ENCODE assay signal across 15 cellular contexts in genomic region chr13:31394491-31394890, GRCh38.
"Had no signal": no experiment of that assay in that cellular context is flagged by ENCODE, and none has a peak within 500 bp of the region (broad histone marks: within the 10 kb centered on the region; RNA-seq: fewer than 3 reads in every experiment).

No MANE protein-coding gene starts in this region.

- H3K4me1 ChIP-seq: esophagus squamous epithelium, heart right ventricle, left lung, transverse colon had no signal

- H3K4me1 Mint-ChIP-seq: memory B cell; nephron; stimulated activated naive B cell treated with anti-CD40 and anti-IgM and Interleukin-4, amounts not matched to agents 10 μg/mL and 1 μg/mL and 100 μg/mL, for 72 hours had no signal

- DNase-seq: activated CD4-positive, alpha-beta T cell treated with anti-CD3 and anti-CD28 coated beads, Interleukin-2, amount 50 U/mL, for 1 hour; activated effector memory CD4-positive, alpha-beta T cell treated with anti-CD3 and anti-CD28 coated beads, Interleukin-2, amount 50 U/mL, for 16 hours; activated T-cell treated with anti-CD3 and anti-CD28 coated beads, Interleukin-2, amount 50 U/mL, for 1 hour; esophagus squamous epithelium; foreskin melanocyte; heart right ventricle; left lung; occipital lobe; right cardiac atrium; stimulated activated naive B cell treated with anti-CD40 and anti-IgM and Interleukin-4, amounts not matched to agents 10 μg/mL and 1 μg/mL and 100 μg/mL, for 72 hours; transverse colon had no signal

- H3K27ac Mint-ChIP-seq: activated naive CD8-positive, alpha-beta T cell; memory B cell; nephron; progenitor cell of endocrine pancreas; stimulated activated naive B cell treated with anti-CD40 and anti-IgM and Interleukin-4, amounts not matched to agents 10 μg/mL and 1 μg/mL and 100 μg/mL, for 72 hours had no signal

- ATAC-seq: heart right ventricle; left lung; right cardiac atrium; stimulated activated naive B cell treated with anti-CD40 and anti-IgM and Interleukin-4, amounts not matched to agents 10 μg/mL and 1 μg/mL and 100 μg/mL, for 72 hours had no signal

- H3K27me3 ChIP-seq: esophagus squamous epithelium, heart right ventricle, left lung, transverse colon had no signal

- H3K36me3 Mint-ChIP-seq: memory B cell; stimulated activated naive B cell treated with anti-CD40 and anti-IgM and Interleukin-4, amounts not matched to agents 10 μg/mL and 1 μg/mL and 100 μg/mL, for 72 hours had no signal

- H3K4me3 ChIP-seq: esophagus squamous epithelium, heart right ventricle, left lung, transverse colon had no signal

- H3K36me3 ChIP-seq: esophagus squamous epithelium, heart right ventricle, left lung, transverse colon had no signal

- H3K27ac ChIP-seq: esophagus squamous epithelium, heart right ventricle, left lung, transverse colon had no signal

- H3K4me3 Mint-ChIP-seq: activated naive CD8-positive, alpha-beta T cell; memory B cell; nephron; stimulated activated naive B cell treated with anti-CD40 and anti-IgM and Interleukin-4, amounts not matched to agents 10 μg/mL and 1 μg/mL and 100 μg/mL, for 72 hours had no signal
